1 cellular context compared by ENCODE assay signal in the genomic region with DNA sequence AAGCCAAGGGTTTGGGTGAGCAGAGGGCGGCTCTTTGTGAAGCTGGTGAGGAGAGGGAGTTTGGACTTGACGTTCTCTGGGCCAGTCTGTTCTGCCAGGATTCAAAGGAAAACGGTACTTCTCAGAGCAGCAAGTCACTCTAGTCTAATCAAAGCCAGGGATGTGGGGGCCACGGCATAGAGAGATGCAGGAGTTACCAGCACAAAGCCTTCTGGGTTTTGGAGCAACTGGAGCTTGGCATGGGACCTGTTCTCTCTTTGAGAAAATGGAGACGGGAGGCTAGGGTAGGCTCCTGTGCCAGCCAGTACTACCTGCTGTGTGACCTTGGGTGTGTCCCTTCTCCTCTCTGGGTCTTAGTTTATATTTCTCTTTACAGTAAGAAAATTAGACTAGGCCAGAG.
TF ChIP-seq lines count a peak whose summit lies in the region.

No MANE protein-coding gene starts in this region.

TF ChIP-seq in endothelial cell of umbilical vein, 7 proteins besides CTCF, POLR2A, EP300 and RAD21:
- TF ChIP-seq FOS (IDR thresholded peaks at IDR 0.05; ENCODE audit: borderline replicate concordance, insufficient read depth, low read length) (no peak), JUN (IDR thresholded peaks at IDR 0.05; ENCODE audit: borderline replicate concordance, insufficient read depth, insufficient read length, low read depth) (no peak), POLR2AphosphoS5 (IDR thresholded peaks at IDR 0.05; ENCODE audit: insufficient read depth, low read depth, low read length) (no peak), GATA2 (IDR thresholded peaks at IDR 0.05; ENCODE audit: insufficient read depth, insufficient read length, low read depth, low read length) (no peak), EZH2 (IDR thresholded peaks at IDR 0.05; ENCODE audit: borderline replicate concordance, low read depth, low read length, severe bottlenecking) (no peak), MYC (IDR thresholded peaks at IDR 0.05; ENCODE audit: low read depth, low read length) (no peak)
- TF ChIP-seq, protein P1, sequence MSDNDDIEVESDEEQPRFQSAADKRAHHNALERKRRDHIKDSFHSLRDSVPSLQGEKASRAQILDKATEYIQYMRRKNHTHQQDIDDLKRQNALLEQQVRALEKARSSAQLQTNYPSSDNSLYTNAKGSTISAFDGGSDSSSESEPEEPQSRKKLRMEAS (IDR thresholded peaks at IDR 0.05; ENCODE audit: insufficient read depth, insufficient read length) = no peak
